In the genomic region with DNA sequence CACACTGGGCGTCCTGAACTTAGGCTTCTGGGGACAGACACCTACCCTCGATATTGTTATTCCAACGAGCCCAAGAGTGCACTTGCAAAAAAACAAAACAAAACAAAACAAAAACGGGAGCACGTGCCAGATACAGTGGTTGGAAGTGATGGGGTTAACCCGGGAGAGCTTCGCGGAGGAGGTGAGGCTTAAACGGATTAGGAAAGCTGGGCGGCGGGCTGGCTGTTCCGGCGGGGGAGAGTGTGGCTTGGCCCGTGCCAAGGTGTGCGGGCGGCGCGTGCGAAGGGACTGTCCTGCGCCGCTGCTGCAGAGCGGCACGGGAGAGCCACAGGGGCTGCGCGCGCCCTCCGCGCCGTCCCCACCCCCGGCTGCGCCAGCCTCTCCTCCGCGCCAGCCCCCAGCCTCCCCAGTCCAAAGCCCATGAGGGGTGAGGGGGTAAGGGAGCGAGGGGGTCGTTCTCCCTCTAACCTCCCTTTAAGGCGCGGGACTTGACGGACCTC, we compare ENCODE assay signal across 9 cellular contexts. TPM values are rescaled to one million over a fixed set of nuclear protein-coding genes. Genes with fewer than 3 reads are reported as not detected.
DNase-seq lines count a peak whose midpoint lies in the region; ATAC-seq, FAIRE-seq and TF ChIP-seq lines count a peak whose summit lies in the region.
"Had no signal": no experiment of that assay in that cellular context is flagged by ENCODE, and none has a peak within 500 bp of the region (broad histone marks: within the 10 kb centered on the region; RNA-seq: fewer than 3 reads in every experiment).

No MANE protein-coding gene starts in this region.

- no peak overlapping the region for H3K27ac Mint-ChIP-seq in activated T-cell treated with anti-CD3 and anti-CD28 coated beads, Interleukin-2, amount 50 U/mL, for 72 hours

- H3K27ac ChIP-seq in subcutaneous abdominal adipose tissue (ENCODE audit: low read depth, low read length), result no peak overlapping the region
- no peak overlapping the region for H3K27ac ChIP-seq in kidney (ENCODE audit: low read depth in 2 of 2, low read length in 2 of 2)
- no peak overlapping the region for H3K27ac ChIP-seq in adrenal gland

- peaks cover 25% of the 10 kb centered on the region for H3K4me1 Mint-ChIP-seq in activated T-cell treated with anti-CD3 and anti-CD28 coated beads, Interleukin-2, amount 50 U/mL, for 72 hours (ENCODE audit: low read depth)

- peak overlapping the region; percentile 19 to 66 (median 42) for H3K4me3 ChIP-seq in subcutaneous abdominal adipose tissue (ENCODE audit: low read depth in 1 of 5, low read length in 5 of 5)
- H3K4me3 ChIP-seq in kidney (ENCODE audit: low read length in 2 of 2), result peak overlapping the region in 1 of 2 donors; percentile 43
- peak overlapping the region in 2 of 4 donors; percentile 16 to 67 for H3K4me3 ChIP-seq in adrenal gland

- peaks cover 32 to 63% (median 58%) of the 10 kb centered on the region in 5 donors for H3K27me3 ChIP-seq in subcutaneous abdominal adipose tissue (ENCODE audit: control insufficient read depth in 5 of 5, insufficient read depth in 4 of 5, low read length in 5 of 5)
- peaks cover 7% of the 10 kb centered on the region for H3K27me3 ChIP-seq in adrenal gland

- no peak for TF ChIP-seq CTCF in kidney (IDR thresholded peaks at IDR 0.05; ENCODE audit: borderline replicate concordance, extremely low read depth, insufficient read depth)
- no peak for TF ChIP-seq CTCF in adrenal gland (IDR thresholded peaks at IDR 0.05)

- peak overlapping the region; percentile 84 to 90 for H3K4me3 Mint-ChIP-seq in activated T-cell treated with anti-CD3 and anti-CD28 coated beads, Interleukin-2, amount 50 U/mL, for 72 hours

- peaks cover 2 to 5% of the 10 kb centered on the region in 2 donors for H3K36me3 Mint-ChIP-seq in activated T-cell treated with anti-CD3 and anti-CD28 coated beads, Interleukin-2, amount 50 U/mL, for 72 hours (ENCODE audit: insufficient read depth in 2 of 2)

- peak; percentile 67 for ATAC-seq in activated T-cell treated with anti-CD3 and anti-CD28 coated beads, Interleukin-2, amount 50 U/mL, for 72 hours (replicated peaks in 1 of 2)
- no peak for ATAC-seq in HG03354 (IDR thresholded peaks at IDR 0.05; ENCODE audit: poor library complexity, severe bottlenecking, unreplicated experiment)

- TF ChIP-seq POLR2A in adrenal gland (IDR thresholded peaks at IDR 0.05), result no peak

- H3K9me3 Mint-ChIP-seq in activated T-cell treated with anti-CD3 and anti-CD28 coated beads, Interleukin-2, amount 50 U/mL, for 72 hours, result no peaks in the 10 kb centered on the region

- FAIRE-seq in kidney (lab: Jason Lieb, UNC), result no peak
- FAIRE-seq: frontal cortex had no signal

- H3K9ac ChIP-seq in subcutaneous abdominal adipose tissue (ENCODE audit: low read length in 5 of 5) (no peak overlapping the region), kidney (ENCODE audit: low read length in 2 of 2) (no peak overlapping the region)

- H3K4me1 ChIP-seq in subcutaneous abdominal adipose tissue (ENCODE audit: control insufficient read depth in 5 of 5, insufficient read depth in 5 of 5, low read length in 5 of 5), result peaks cover 0 to 37% (median 31%) of the 10 kb centered on the region in 5 donors
- peaks cover 8 to 9% of the 10 kb centered on the region in 2 donors for H3K4me1 ChIP-seq in kidney (ENCODE audit: control insufficient read depth in 1 of 2, insufficient read depth in 1 of 2, low read depth in 1 of 2, low read length in 2 of 2)
- H3K4me1 ChIP-seq in adrenal gland (replicated peaks in 1 of 2), result peaks cover 23 to 37% of the 10 kb centered on the region in 2 donors

- H3K9me3 ChIP-seq in subcutaneous abdominal adipose tissue (ENCODE audit: control insufficient read depth in 5 of 5, low read length in 5 of 5) (no peaks in the 10 kb centered on the region), kidney (ENCODE audit: control insufficient read depth in 1 of 2, low read length in 2 of 2) (no peaks in the 10 kb centered on the region), adrenal gland (replicated peaks in 1 of 3) (no peaks in the 10 kb centered on the region)

- no peaks in the 10 kb centered on the region for H3K36me3 ChIP-seq in subcutaneous abdominal adipose tissue (ENCODE audit: control insufficient read depth in 5 of 5, insufficient read depth in 5 of 5, low read length in 5 of 5)
- no peaks in the 10 kb centered on the region for H3K36me3 ChIP-seq in kidney (ENCODE audit: control insufficient read depth in 1 of 2, insufficient read depth in 2 of 2, low read length in 2 of 2)
- H3K36me3 ChIP-seq in adrenal gland (replicated peaks in 1 of 2), result no peaks in the 10 kb centered on the region

- DNase-seq in NCI-H82 (lab: John Stamatoyannopoulos, UW) (peak; percentile 71), NCI-H82 treated with DMSO at 0.1 percent for 48 hours (lab: John Stamatoyannopoulos, UW; ENCODE audit: unreplicated experiment) (no peak), iPS-NIHi11 (ENCODE audit: low spot score) (peak; percentile 60), kidney (no peak), adrenal gland (no peak)
- DNase-seq in activated T-cell treated with anti-CD3 and anti-CD28 coated beads, Interleukin-2, amount 50 U/mL, for 72 hours, result peak; percentile 34 to 39

- H3K27me3 Mint-ChIP-seq in activated T-cell treated with anti-CD3 and anti-CD28 coated beads, Interleukin-2, amount 50 U/mL, for 72 hours (ENCODE audit: low read depth), result peaks cover 25% of the 10 kb centered on the region

- intact Hi-C loops in kidney (cut with DNase I) (no loop called here), adrenal gland (cut with DNase I) (no loop called here)

- 0 to 1% (median 1%) methylated on average over 17 to 38 of the region's 38 CpGs for WGBS in adrenal gland, 4 donors

RNA-seq across cellular contexts. Expression of a gene that starts 1.5 kb away (rescaled TPM):
- total RNA-seq in activated T-cell treated with anti-CD3 and anti-CD28 coated beads, Interleukin-2, amount 50 U/mL, for 72 hours, result 1 to 10 TPM; 1.5 to 2.3 TPM
- total RNA-seq in kidney, result 0.31 TPM
- polyA plus RNA-seq in kidney (ENCODE audit: insufficient read depth, low read depth, low replicate concordance), result not detected
- 1 to 10 TPM; 1.4 to 5.6 (median 3.1) TPM for total RNA-seq in adrenal gland
- 1 to 10 TPM in 2 of 3 donors, under 1 TPM in 1; 0.27 to 1.5 (median 1.3) TPM for polyA plus RNA-seq in adrenal gland

RNA-seq across cellular contexts. Expression of a gene that starts 10.9 kb away (rescaled TPM):
- under 1 TPM in 1 of 2 donors, not detected in 1; 0.31 TPM for total RNA-seq in activated T-cell treated with anti-CD3 and anti-CD28 coated beads, Interleukin-2, amount 50 U/mL, for 72 hours
- not detected for total RNA-seq in kidney
- polyA plus RNA-seq in kidney (ENCODE audit: insufficient read depth, low read depth, low replicate concordance), result not detected
- 1 to 10 TPM in 3 of 8 donors, under 1 TPM in 3, not detected in 2; 0.14 to 2.0 (median 0.99) TPM for total RNA-seq in adrenal gland
- polyA plus RNA-seq in adrenal gland, result 1 to 10 TPM in 1 of 3 donors, under 1 TPM in 1, not detected in 1; 0.88 to 2.9 TPM
- total RNA-seq: frontal cortex had no signal

RNA-seq across cellular contexts. Expression of a gene that starts 17.9 kb away (rescaled TPM):
- under 1 TPM in 1 of 2 donors, not detected in 1; 0.36 TPM for total RNA-seq in activated T-cell treated with anti-CD3 and anti-CD28 coated beads, Interleukin-2, amount 50 U/mL, for 72 hours
- total RNA-seq in kidney, result 0.31 TPM
- polyA plus RNA-seq in kidney (ENCODE audit: insufficient read depth, low read depth, low replicate concordance), result 2.1 TPM
- total RNA-seq in adrenal gland, result 10 to 100 TPM in 6 of 8 donors, 1 to 10 TPM in 2; 1.2 to 27.7 (median 13.9) TPM
- 10 to 100 TPM in 2 of 3 donors, 1 to 10 TPM in 1; 2.1 to 47.1 (median 21.1) TPM for polyA plus RNA-seq in adrenal gland
- total RNA-seq: frontal cortex had no signal

RNA-seq across cellular contexts. Expression of a gene that starts 43.9 kb away (rescaled TPM):
- 1 to 10 TPM; 4.9 to 7.6 TPM for total RNA-seq in activated T-cell treated with anti-CD3 and anti-CD28 coated beads, Interleukin-2, amount 50 U/mL, for 72 hours
- 1.4 TPM for total RNA-seq in kidney
- 1.3 TPM for polyA plus RNA-seq in kidney (ENCODE audit: insufficient read depth, low read depth, low replicate concordance)
- total RNA-seq in adrenal gland, result 1 to 10 TPM; 2.9 to 7.2 (median 4.0) TPM
- polyA plus RNA-seq in adrenal gland, result 10 to 100 TPM in 2 of 3 donors, under 1 TPM in 1; 0.42 to 14.9 (median 11.3) TPM

RNA-seq across cellular contexts. Expression of a gene that starts 47.1 kb away (rescaled TPM):
- total RNA-seq in activated T-cell treated with anti-CD3 and anti-CD28 coated beads, Interleukin-2, amount 50 U/mL, for 72 hours, result 10 to 100 TPM; 53.6 to 64.5 TPM
- total RNA-seq in kidney (43.4 TPM), adrenal gland (10 to 100 TPM; 14.1 to 70.5 (median 20.2) TPM)
- polyA plus RNA-seq in kidney (ENCODE audit: insufficient read depth, low read depth, low replicate concordance) (8.8 TPM), adrenal gland (10 to 100 TPM in 2 of 3 donors, 1 to 10 TPM in 1; 8.9 to 25.8 (median 13.9) TPM)

Comparison
In these comparisons a context has a peak if more than half of its experiments do, and no peak if none do; other contexts are left out.
1. DNase-seq: peak in NCI-H82 (single experiment), activated T-cell treated with anti-CD3 and anti-CD28 coated beads, Interleukin-2, amount 50 U/mL, for 72 hours (2 of 2) and iPS-NIHi11 (single experiment); none in NCI-H82 treated with DMSO at 0.1 percent for 48 hours (single experiment), kidney (single experiment) and adrenal gland (0 of 7).